8 cellular contexts compared by ENCODE assay signal in the genomic region with DNA sequence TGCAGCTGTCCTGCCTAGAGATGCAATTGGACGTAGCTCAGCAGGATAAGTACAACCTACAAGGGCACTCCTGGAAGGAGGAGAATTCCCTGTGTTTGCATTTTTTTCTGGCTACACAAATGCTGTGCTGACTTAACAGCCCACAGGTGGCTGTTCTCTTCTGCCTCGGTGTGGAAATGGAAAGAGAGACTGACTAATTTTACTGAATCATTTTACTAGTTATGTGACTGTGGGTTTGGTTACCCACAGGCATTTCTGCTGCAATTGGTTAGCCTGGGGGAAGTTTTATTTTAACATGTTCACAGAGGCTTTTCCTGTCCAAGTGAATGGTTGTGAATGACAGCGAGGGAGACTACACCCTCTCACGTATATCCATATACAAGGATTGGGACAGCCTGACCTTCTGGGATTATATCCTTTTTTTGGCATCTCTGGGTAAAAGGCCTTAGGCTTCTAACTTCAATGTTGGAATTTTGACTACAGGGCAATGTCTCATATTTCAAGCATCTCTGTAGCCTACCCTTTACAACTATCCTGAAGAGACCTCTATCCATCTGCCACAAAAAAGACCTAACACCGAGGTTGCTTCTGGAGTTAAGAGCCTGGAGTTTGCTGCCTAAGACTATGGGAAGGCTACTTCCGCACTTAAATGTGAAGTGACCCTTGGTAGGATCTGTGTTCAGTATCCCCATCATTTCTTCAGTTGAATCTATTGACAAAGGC.
DNase-seq lines count a peak whose midpoint lies in the region; ATAC-seq and TF ChIP-seq lines count a peak whose summit lies in the region.

No MANE protein-coding gene starts in this region.

- no peaks in the 10 kb centered on the region for H3K27me3 Mint-ChIP-seq in MCF 10A (ENCODE audit: insufficient read depth, unreplicated experiment)

- peak overlapping the region; percentile 69 for H3K27ac Mint-ChIP-seq in MCF 10A (ENCODE audit: low read depth, unreplicated experiment)

- H3K36me3 Mint-ChIP-seq in MCF 10A (ENCODE audit: insufficient read depth, unreplicated experiment), result no peaks in the 10 kb centered on the region

- intact Hi-C loops in MCF 10A (cut with micrococcal nuclease), result loop anchor here (1.0 to 5.0 kb wide), 5 partner anchors 52 to 373 kb away; no protein-coding TSS in a partner anchor
- intact Hi-C loops in breast epithelium (cut with DNase I; ENCODE audit: low total_unique reads), result no loop called here
- intact Hi-C loops in Panc1 (cut with micrococcal nuclease; ENCODE audit: unreplicated experiment), result no loop called here
- intact Hi-C loops in A673 (cut with micrococcal nuclease; ENCODE audit: unreplicated experiment), result no loop called here
- intact Hi-C loops in cardiac septum (cut with DNase I), result no loop called here

- CTCF ChIA-PET in MCF 10A (lab: Yijun Ruan, JAX), result interaction anchor here (0.5 to 1.3 kb wide), 4 partner anchors 211 to 359 kb away, joined by 3 to 5 read pairs (median 3); no protein-coding TSS in a partner anchor
- CTCF ChIA-PET in Panc1 (lab: Charles Lee), result no interaction called here
- CTCF ChIA-PET in A673 (lab: Charles Lee), result no interaction called here

- H3K4me3 Mint-ChIP-seq in MCF 10A (ENCODE audit: unreplicated experiment), result no peak overlapping the region

- no peak overlapping the region for H3K27ac ChIP-seq in breast epithelium
- H3K27ac ChIP-seq in Panc1 (ENCODE audit: low read length), result no peak overlapping the region
- H3K27ac ChIP-seq in A673 (ENCODE audit: low read depth, low read length, poor library complexity, severe bottlenecking), result no peak overlapping the region

- H3K4me1 ChIP-seq in breast epithelium, result no peaks in the 10 kb centered on the region
- H3K4me1 ChIP-seq in Panc1 (ENCODE audit: control insufficient read depth, insufficient read depth, low read length), result no peaks in the 10 kb centered on the region
- no peaks in the 10 kb centered on the region for H3K4me1 ChIP-seq in A673 (ENCODE audit: insufficient read depth, low read length, poor library complexity, severe bottlenecking)

- no TSS peak for BruUV-seq in MCF 10A (replicated peaks; lab: Mats Ljungman, UMichigan)
- no TSS peak for BruUV-seq in Panc1 (replicated peaks; lab: Mats Ljungman, UMichigan)
- BruUV-seq in A673 (replicated peaks; lab: Mats Ljungman, UMichigan), result no TSS peak

- peak; percentile 89 for ATAC-seq in HG02981 (IDR thresholded peaks at IDR 0.05; ENCODE audit: unreplicated experiment)
- ATAC-seq in Panc1, result peak; percentile 92

- H3K9me3 ChIP-seq in breast epithelium (no peaks in the 10 kb centered on the region), Panc1 (ENCODE audit: control insufficient read depth, insufficient read depth, low read depth, low read length) (no peaks in the 10 kb centered on the region), A673 (ENCODE audit: low read depth, low read length, poor library complexity, severe bottlenecking) (no peaks in the 10 kb centered on the region)

- H3K4me3 ChIP-seq in breast epithelium (no peak overlapping the region), Panc1 (ENCODE audit: low read depth in 2 of 2, low read length in 2 of 2) (0 out of 4 replicates have a peak overlapping the region, but pooled peaks of 1 of the 2 experiments have one; percentile 0), A673 (ENCODE audit: low read depth, low read length, poor library complexity, severe bottlenecking) (no peak overlapping the region)

- TF ChIP-seq CTCF in MCF 10A (IDR thresholded peaks at IDR 0.05; ENCODE audit: unreplicated experiment) (no peak), breast epithelium (IDR thresholded peaks at IDR 0.05) (no peak), Panc1 (IDR thresholded peaks at IDR 0.05) (no peak), A673 (conservative IDR thresholded peaks at IDR 0.05; ENCODE audit: low read depth, low read length) (no peak)

- DNase-seq in MCF 10A (ENCODE audit: unreplicated experiment), result peak; percentile 92
- no peak for DNase-seq in breast epithelium (ENCODE audit: low spot score in 2 of 2)
- peak; percentile 43 for DNase-seq in Panc1 (ENCODE audit: low read depth, low spot score)
- DNase-seq in fibroblast of peridontal ligament (ENCODE audit: extremely low read depth), result peak; percentile 92
- DNase-seq in A673 (ENCODE audit: low spot score), result no peak
- DNase-seq in cardiac septum (ENCODE audit: low spot score), result no peak
- DNase-seq in NCI-H2171 (lab: John Stamatoyannopoulos, UW), result no peak

- no peak for TF ChIP-seq POLR2A in breast epithelium (IDR thresholded peaks at IDR 0.05)

- peaks cover 26% of the 10 kb centered on the region for H3K4me1 Mint-ChIP-seq in MCF 10A (ENCODE audit: insufficient read depth, unreplicated experiment)

- H3K36me3 ChIP-seq in breast epithelium (no peaks in the 10 kb centered on the region), Panc1 (ENCODE audit: control insufficient read depth, insufficient read depth, low read length) (no peaks in the 10 kb centered on the region), A673 (ENCODE audit: insufficient read depth, low read length, poor library complexity, severe bottlenecking) (no peaks in the 10 kb centered on the region)

- H3K9me3 Mint-ChIP-seq in MCF 10A (ENCODE audit: unreplicated experiment), result peaks cover 5% of the 10 kb centered on the region

- H3K27me3 ChIP-seq in breast epithelium (no peaks in the 10 kb centered on the region), Panc1 (ENCODE audit: control insufficient read depth, insufficient read depth, low read length) (no peaks in the 10 kb centered on the region), A673 (replicated peaks; ENCODE audit: insufficient read depth, low read depth, low read length, poor library complexity) (no peaks in the 10 kb centered on the region)

- in situ Hi-C loops in Panc1 (cut with HindIII; ENCODE audit: low pct_unique_long_range_greater_than_20kb, low sequenced_read_pairs), result no loop called here

- POLR2A ChIA-PET in MCF 10A (lab: Yijun Ruan, JAX) (interaction anchor here (0.8 to 3.3 kb wide), 24 partner anchors 18 to 296 kb away, joined by 3 to 50 read pairs (median 6); no protein-coding TSS in a partner anchor), Panc1 (lab: Charles Lee) (interaction anchor here (0.7 kb wide), 1 partner anchor 11 kb away, joined by 3 read pairs; no protein-coding TSS in a partner anchor), A673 (lab: Charles Lee; ENCODE audit: low non-redundant PET) (no interaction called here)

Comparison
In these comparisons a context has a peak if more than half of its experiments do, and no peak if none do; other contexts are left out.
1. DNase-seq: peak in MCF 10A (single experiment), Panc1 (single experiment) and fibroblast of peridontal ligament (single experiment); none in breast epithelium (0 of 2), A673 (single experiment), cardiac septum (single experiment) and NCI-H2171 (single experiment).